In genomic region chr22:49825944-49826602, GRCh38 we compare ENCODE assay signal across 8 cellular contexts. TPM values are rescaled to one million over a fixed set of nuclear protein-coding genes. Genes with fewer than 3 reads are reported as not detected.
DNase-seq lines count a peak whose midpoint lies in the region; ATAC-seq and TF ChIP-seq lines count a peak whose summit lies in the region.

No MANE protein-coding gene starts in this region.

- H3K4me1 ChIP-seq in esophagus squamous epithelium (peaks cover 29 to 67% (median 29%) of the 10 kb centered on the region in 3 donors), prostate gland (replicated peaks) (peaks cover 5% of the 10 kb centered on the region)

- ATAC-seq in HG02884 (IDR thresholded peaks at IDR 0.05; ENCODE audit: unreplicated experiment), result no peak
- ATAC-seq in HG03196 (IDR thresholded peaks at IDR 0.05; ENCODE audit: unreplicated experiment), result no peak

- H3K27me3 ChIP-seq in esophagus squamous epithelium (no peaks in the 10 kb centered on the region), prostate gland (replicated peaks; ENCODE audit: insufficient read depth) (no peaks in the 10 kb centered on the region)

- peak in 1 of 4 donors; percentile 29 for TF ChIP-seq POLR2A in esophagus squamous epithelium (IDR thresholded peaks at IDR 0.05)
- no peak for TF ChIP-seq POLR2A in prostate gland (IDR thresholded peaks at IDR 0.05)

- DNase-seq in NOMO-1 treated with DMSO at 0.1 percent for 48 hours (lab: John Stamatoyannopoulos, UW; ENCODE audit: unreplicated experiment) (peak; percentile 40), NOMO-1 treated with dmso at 0.1 percent for 144 hours (lab: John Stamatoyannopoulos, UW; ENCODE audit: unreplicated experiment) (no peak), esophagus squamous epithelium (lab: John Stamatoyannopoulos, UW) (no peak), prostate gland (ENCODE audit: low spot score) (no peak), NCI-H146 (lab: John Stamatoyannopoulos, UW) (no peak)
- peak; percentile 51 for DNase-seq in activated CD8-positive, alpha-beta memory T cell treated with anti-CD3 and anti-CD28 coated beads, Interleukin-2, amount 50 U/mL, for 24 hours (ENCODE audit: extremely low read depth)

- WGBS in esophagus squamous epithelium, 2 donors, result 8% methylated on average over 5 of the region's 31 CpGs; no CpG with 5 or more reads in 1 of the 2 donors
- WGBS in prostate gland, result 20% methylated on average over 31 of the region's 31 CpGs

- H3K36me3 ChIP-seq in esophagus squamous epithelium, result peaks cover 15 to 45% (median 23%) of the 10 kb centered on the region in 3 donors
- peaks cover 0 to 7% of the 10 kb centered on the region in 2 donors for H3K36me3 ChIP-seq in prostate gland

- H3K9me3 ChIP-seq in esophagus squamous epithelium (no peaks in the 10 kb centered on the region), prostate gland (no peaks in the 10 kb centered on the region)

- intact Hi-C loops in esophagus squamous epithelium (cut with DNase I) (no loop called here), prostate gland (cut with DNase I) (no loop called here)

- H3K27ac ChIP-seq in esophagus squamous epithelium, result peak overlapping the region; percentile 87 to 99 (median 95)
- peak overlapping the region; percentile 65 to 84 for H3K27ac ChIP-seq in prostate gland

- peak overlapping the region; percentile 72 to 85 (median 78) for H3K4me3 ChIP-seq in esophagus squamous epithelium
- peak overlapping the region; percentile 75 to 79 for H3K4me3 ChIP-seq in prostate gland

- TF ChIP-seq CTCF in esophagus squamous epithelium (IDR thresholded peaks at IDR 0.05) (no peak), prostate gland (IDR thresholded peaks at IDR 0.05) (no peak)

RNA-seq across cellular contexts. Expression of gene BRD1, which starts 1.6 kb away (rescaled TPM):
- 10 to 100 TPM; 17.8 to 37.4 (median 29.9) TPM for total RNA-seq in esophagus squamous epithelium
- 10 to 100 TPM; 40.3 to 74.2 TPM for total RNA-seq in prostate gland

RNA-seq across cellular contexts. Expression of gene ZBED4, which starts 27.6 kb away (rescaled TPM):
- total RNA-seq in esophagus squamous epithelium (10 to 100 TPM in 3 of 4 donors, 1 to 10 TPM in 1; 9.6 to 14.1 (median 13.7) TPM), prostate gland (10 to 100 TPM; 10.4 to 11.2 TPM)

Comparison
In these comparisons a context has a peak if more than half of its experiments do, and no peak if none do; other contexts are left out.
1. DNase-seq: peak in NOMO-1 treated with DMSO at 0.1 percent for 48 hours (single experiment) and activated CD8-positive, alpha-beta memory T cell treated with anti-CD3 and anti-CD28 coated beads, Interleukin-2, amount 50 U/mL, for 24 hours (single experiment); none in NOMO-1 treated with dmso at 0.1 percent for 144 hours (single experiment), esophagus squamous epithelium (single experiment), prostate gland (single experiment) and NCI-H146 (single experiment).